24 cellular contexts compared by ENCODE assay signal in the genomic region with DNA sequence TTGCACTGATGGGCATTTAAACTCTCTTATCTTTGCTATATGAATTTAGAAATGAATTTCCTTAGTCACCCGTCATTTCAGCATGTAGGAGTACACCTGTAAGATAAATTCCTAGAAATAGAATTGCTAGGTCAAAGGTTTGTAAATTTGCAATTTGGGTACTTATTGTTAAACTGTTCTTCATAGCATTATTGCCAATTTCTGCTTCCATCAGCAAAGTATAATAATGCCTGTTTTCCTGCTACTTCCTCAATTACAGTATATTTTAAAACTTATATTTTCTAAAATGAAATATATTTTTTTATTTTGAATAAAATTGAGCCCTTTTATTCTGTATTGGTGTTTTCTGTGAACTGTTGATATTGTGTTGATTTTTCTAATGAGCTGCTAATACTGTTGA.
"Had no signal": no experiment of that assay in that cellular context is flagged by ENCODE, and none has a peak within 500 bp of the region (broad histone marks: within the 10 kb centered on the region; RNA-seq: fewer than 3 reads in every experiment).

No MANE protein-coding gene starts in this region.

- ATAC-seq: esophagus mucosa, gastrocnemius medialis, heart right ventricle, left cardiac atrium, left lung, left ventricle myocardium superior, lower lobe of right lung, mucosa of descending colon had no signal

- DNase-seq: colonic mucosa; cortex of kidney; effector CD8-positive, alpha-beta T cell; erythroblast; esophagus squamous epithelium; foreskin fibroblast; foreskin melanocyte; gastrocnemius medialis; glutamatergic neuron; head of caudate nucleus; heart right ventricle; hippocampal formation; left cardiac atrium; left lung; left ventricle myocardium superior; lower lobe of right lung; mesenchymal stem cell; mucosa of descending colon; naive B cell had no signal

- H3K9me3 ChIP-seq: colonic mucosa, gastrocnemius medialis had no signal

- H3K27me3 ChIP-seq: colonic mucosa, esophagus squamous epithelium, gastrocnemius medialis, heart right ventricle, left lung had no signal

- H3K27ac ChIP-seq: colonic mucosa, epithelial cell of prostate, esophagus squamous epithelium, gastrocnemius medialis, heart right ventricle, left lung, lower lobe of right lung had no signal

- FAIRE-seq: endometrium, islet of Langerhans, keratinocyte had no signal

- H3K36me3 ChIP-seq: colonic mucosa, esophagus squamous epithelium, gastrocnemius medialis, heart right ventricle, left lung, lower lobe of right lung had no signal

- H3K4me3 ChIP-seq: colonic mucosa, esophagus squamous epithelium, gastrocnemius medialis, heart right ventricle, left lung, lower lobe of right lung, mucosa of descending colon had no signal

- H3K4me1 ChIP-seq: colonic mucosa had no signal
